Comparison of ENCODE assay signal across 9 cellular contexts in genomic region chr11:34988294-34989255, GRCh38.
DNase-seq lines count a peak whose midpoint lies in the region; ATAC-seq and TF ChIP-seq lines count a peak whose summit lies in the region.
"Had no signal": no experiment of that assay in that cellular context is flagged by ENCODE, and none has a peak within 500 bp of the region (broad histone marks: within the 10 kb centered on the region; RNA-seq: fewer than 3 reads in every experiment).

No MANE protein-coding gene starts in this region.

- WGBS in endodermal cell (ENCODE audit: insufficient coverage in 1 of 2, insufficient read length in 1 of 2), 2 experiments, result 97 to 100% methylated on average over 2 to 4 of the region's 4 CpGs

- H3K4me1 ChIP-seq in cardiac muscle cell (ENCODE audit: low read depth) (no peaks in the 10 kb centered on the region), endodermal cell (ENCODE audit: control insufficient read depth, insufficient read depth, low read length) (no peaks in the 10 kb centered on the region)

- H3K36me3 ChIP-seq in cardiac muscle cell (peaks cover 28% of the 10 kb centered on the region), endodermal cell (ENCODE audit: control insufficient read depth, insufficient read depth, low read length) (peaks cover 21% of the 10 kb centered on the region)

- H3K4me3 ChIP-seq in cardiac muscle cell (no peak overlapping the region), endodermal cell (ENCODE audit: low read length) (no peak overlapping the region)

- intact Hi-C loops in left ventricle myocardium superior (cut with micrococcal nuclease), result no loop called here

- H3K9me3 ChIP-seq in cardiac muscle cell (ENCODE audit: low read depth) (no peaks in the 10 kb centered on the region), endodermal cell (ENCODE audit: control insufficient read depth, low read length) (peaks cover 9% of the 10 kb centered on the region)

- no peak overlapping the region for H3K9ac ChIP-seq in endodermal cell (ENCODE audit: extremely low read depth, low read length, poor library complexity, severe bottlenecking)

- no peak for TF ChIP-seq CTCF in cardiac muscle cell (IDR thresholded peaks at IDR 0.05; ENCODE audit: low read depth, low read length)
- TF ChIP-seq CTCF in endodermal cell (conservative IDR thresholded peaks at IDR 0.05), result no peak

- H3K27me3 ChIP-seq in cardiac muscle cell (no peaks in the 10 kb centered on the region), endodermal cell (ENCODE audit: control insufficient read depth, insufficient read depth, low read length, poor library complexity, severe bottlenecking) (no peaks in the 10 kb centered on the region)

- no peak overlapping the region for H3K27ac Mint-ChIP-seq in endodermal cell

- peaks cover 10% of the 10 kb centered on the region for H3K4me1 Mint-ChIP-seq in endodermal cell

- H3K27ac ChIP-seq in cardiac muscle cell (peak overlapping the region; percentile 0), endodermal cell (ENCODE audit: low read depth, low read length) (no peak overlapping the region)

- DNase-seq in cardiac muscle cell (ENCODE audit: low read depth in 1 of 2, low spot score in 1 of 2) (peak in 1 of 2 donors; percentile 35), left ventricle myocardium superior (no peak), amniotic epithelial cell (ENCODE audit: low read depth) (peak; percentile 84), endodermal cell (no peak), NCI-H510A treated with DMSO at 0.1 percent for 48 hours (lab: John Stamatoyannopoulos, UW) (no peak), NCI-H345 (lab: John Stamatoyannopoulos, UW) (no peak)
- DNase-seq: activated CD4-positive, alpha-beta T cell treated with anti-CD3 and anti-CD28 coated beads for 4 hours had no signal

- ATAC-seq in left ventricle myocardium superior, result no peak
- peak; percentile 84 for ATAC-seq in HG03432 (IDR thresholded peaks at IDR 0.05; ENCODE audit: unreplicated experiment)
- no peak for ATAC-seq in GM19467 (IDR thresholded peaks at IDR 0.05; ENCODE audit: unreplicated experiment)

- no peaks in the 10 kb centered on the region for H3K27me3 Mint-ChIP-seq in endodermal cell (ENCODE audit: insufficient read depth)

- no peak overlapping the region for H3K4me3 Mint-ChIP-seq in endodermal cell

- H3K36me3 Mint-ChIP-seq in endodermal cell (ENCODE audit: low read depth), result peaks cover 26% of the 10 kb centered on the region

- peaks cover 5% of the 10 kb centered on the region for H3K9me3 Mint-ChIP-seq in endodermal cell
